In the genomic region with DNA sequence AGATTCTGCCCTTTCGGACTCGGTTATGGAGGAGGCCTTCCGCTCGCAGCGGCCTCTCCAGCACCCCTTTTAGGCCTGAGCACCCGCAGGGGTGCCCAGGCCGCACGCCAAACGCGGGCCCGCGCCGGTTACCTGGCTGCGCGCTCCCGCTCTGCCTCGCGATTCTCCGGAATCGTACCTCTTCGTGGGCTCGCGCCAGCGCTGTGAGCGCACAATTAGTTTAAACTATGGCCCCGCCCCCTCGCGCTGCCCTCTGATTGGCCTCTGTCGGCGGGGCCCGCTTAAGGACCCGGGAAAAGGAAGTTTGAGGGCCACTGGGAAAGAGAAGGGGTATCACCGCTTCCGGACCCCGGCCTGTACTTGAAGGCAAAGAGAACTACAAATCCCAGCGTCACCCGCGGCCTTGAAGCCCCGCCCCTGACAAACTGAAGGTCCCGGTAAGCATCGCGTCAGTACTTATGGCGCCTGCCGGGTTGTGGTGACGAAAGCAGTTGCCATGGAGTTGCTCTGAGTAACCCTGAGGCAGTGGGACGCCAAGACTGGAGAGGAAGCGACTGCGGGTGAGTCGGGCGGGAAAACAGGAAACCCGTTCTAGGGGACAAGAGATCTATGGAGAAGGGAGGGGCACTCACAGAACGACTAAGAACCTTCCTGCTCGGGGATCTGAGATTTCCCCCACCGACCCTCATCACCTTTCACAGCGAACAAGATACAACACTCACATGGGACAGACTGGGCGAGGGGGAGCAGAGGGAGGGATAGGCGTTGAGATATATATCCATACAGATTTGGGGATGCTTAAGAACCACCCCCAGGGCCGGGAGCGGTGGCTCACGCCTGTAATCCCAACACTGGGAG, we compare ENCODE assay signal across 1 cellular context.
TF ChIP-seq lines count a peak whose summit lies in the region.

Gene LRRC51 (plus strand): TSS at position 525 of the 858 bp plus-strand sequence. CDS start 8,234 bp downstream, outside the sequence.
A gene with protein sequence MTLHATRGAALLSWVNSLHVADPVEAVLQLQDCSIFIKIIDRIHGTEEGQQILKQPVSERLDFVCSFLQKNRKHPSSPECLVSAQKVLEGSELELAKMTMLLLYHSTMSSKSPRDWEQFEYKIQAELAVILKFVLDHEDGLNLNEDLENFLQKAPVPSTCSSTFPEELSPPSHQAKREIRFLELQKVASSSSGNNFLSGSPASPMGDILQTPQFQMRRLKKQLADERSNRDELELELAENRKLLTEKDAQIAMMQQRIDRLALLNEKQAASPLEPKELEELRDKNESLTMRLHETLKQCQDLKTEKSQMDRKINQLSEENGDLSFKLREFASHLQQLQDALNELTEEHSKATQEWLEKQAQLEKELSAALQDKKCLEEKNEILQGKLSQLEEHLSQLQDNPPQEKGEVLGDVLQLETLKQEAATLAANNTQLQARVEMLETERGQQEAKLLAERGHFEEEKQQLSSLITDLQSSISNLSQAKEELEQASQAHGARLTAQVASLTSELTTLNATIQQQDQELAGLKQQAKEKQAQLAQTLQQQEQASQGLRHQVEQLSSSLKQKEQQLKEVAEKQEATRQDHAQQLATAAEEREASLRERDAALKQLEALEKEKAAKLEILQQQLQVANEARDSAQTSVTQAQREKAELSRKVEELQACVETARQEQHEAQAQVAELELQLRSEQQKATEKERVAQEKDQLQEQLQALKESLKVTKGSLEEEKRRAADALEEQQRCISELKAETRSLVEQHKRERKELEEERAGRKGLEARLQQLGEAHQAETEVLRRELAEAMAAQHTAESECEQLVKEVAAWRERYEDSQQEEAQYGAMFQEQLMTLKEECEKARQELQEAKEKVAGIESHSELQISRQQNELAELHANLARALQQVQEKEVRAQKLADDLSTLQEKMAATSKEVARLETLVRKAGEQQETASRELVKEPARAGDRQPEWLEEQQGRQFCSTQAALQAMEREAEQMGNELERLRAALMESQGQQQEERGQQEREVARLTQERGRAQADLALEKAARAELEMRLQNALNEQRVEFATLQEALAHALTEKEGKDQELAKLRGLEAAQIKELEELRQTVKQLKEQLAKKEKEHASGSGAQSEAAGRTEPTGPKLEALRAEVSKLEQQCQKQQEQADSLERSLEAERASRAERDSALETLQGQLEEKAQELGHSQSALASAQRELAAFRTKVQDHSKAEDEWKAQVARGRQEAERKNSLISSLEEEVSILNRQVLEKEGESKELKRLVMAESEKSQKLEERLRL (N-terminal part only) (minus strand): TSS at position 217 of the 858 bp plus-strand sequence. CDS start 44,599 bp downstream, outside the sequence.

TF ChIP-seq in HepG2, 621 proteins besides CTCF, POLR2A, EP300 and RAD21 (continued from another document and continues in another):
- TF ChIP-seq, protein P1, sequence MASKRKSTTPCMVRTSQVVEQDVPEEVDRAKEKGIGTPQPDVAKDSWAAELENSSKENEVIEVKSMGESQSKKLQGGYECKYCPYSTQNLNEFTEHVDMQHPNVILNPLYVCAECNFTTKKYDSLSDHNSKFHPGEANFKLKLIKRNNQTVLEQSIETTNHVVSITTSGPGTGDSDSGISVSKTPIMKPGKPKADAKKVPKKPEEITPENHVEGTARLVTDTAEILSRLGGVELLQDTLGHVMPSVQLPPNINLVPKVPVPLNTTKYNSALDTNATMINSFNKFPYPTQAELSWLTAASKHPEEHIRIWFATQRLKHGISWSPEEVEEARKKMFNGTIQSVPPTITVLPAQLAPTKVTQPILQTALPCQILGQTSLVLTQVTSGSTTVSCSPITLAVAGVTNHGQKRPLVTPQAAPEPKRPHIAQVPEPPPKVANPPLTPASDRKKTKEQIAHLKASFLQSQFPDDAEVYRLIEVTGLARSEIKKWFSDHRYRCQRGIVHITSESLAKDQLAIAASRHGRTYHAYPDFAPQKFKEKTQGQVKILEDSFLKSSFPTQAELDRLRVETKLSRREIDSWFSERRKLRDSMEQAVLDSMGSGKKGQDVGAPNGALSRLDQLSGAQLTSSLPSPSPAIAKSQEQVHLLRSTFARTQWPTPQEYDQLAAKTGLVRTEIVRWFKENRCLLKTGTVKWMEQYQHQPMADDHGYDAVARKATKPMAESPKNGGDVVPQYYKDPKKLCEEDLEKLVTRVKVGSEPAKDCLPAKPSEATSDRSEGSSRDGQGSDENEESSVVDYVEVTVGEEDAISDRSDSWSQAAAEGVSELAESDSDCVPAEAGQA (IDR thresholded peaks at IDR 0.05; ENCODE audit: low read depth): peak; percentile 95
- TF ChIP-seq, protein P1 (CRISPR knock-in tag; IDR thresholded peaks at IDR 0.05; ENCODE audit: borderline replicate concordance): no peak
- TF ChIP-seq ELF1 (CRISPR knock-in tag; IDR thresholded peaks at IDR 0.05) (peak; percentile 98), ZKSCAN5 (CRISPR knock-in tag; IDR thresholded peaks at IDR 0.05) (no peak), ZNF652 (CRISPR knock-in tag; IDR thresholded peaks at IDR 0.05; ENCODE audit: borderline replicate concordance, low read depth) (no peak), ZSCAN21 (CRISPR knock-in tag; IDR thresholded peaks at IDR 0.05; ENCODE audit: borderline replicate concordance) (no peak), PCBP2 (optimal IDR thresholded peaks at IDR 0.05; ENCODE audit: low read depth, low read length, poor library complexity, severe bottlenecking) (no peak), ZNF543 (CRISPR knock-in tag; IDR thresholded peaks at IDR 0.05) (no peak), DNMT1 (CRISPR knock-in tag; IDR thresholded peaks at IDR 0.05) (no peak), ZNF577 (CRISPR knock-in tag; IDR thresholded peaks at IDR 0.05; ENCODE audit: borderline replicate concordance, low read depth) (no peak), ZNF44 (CRISPR knock-in tag; IDR thresholded peaks at IDR 0.05) (no peak), KIAA2018 (CRISPR knock-in tag; IDR thresholded peaks at IDR 0.05; ENCODE audit: borderline replicate concordance) (no peak), YY1 (IDR thresholded peaks at IDR 0.05; ENCODE audit: insufficient read depth, insufficient replicate concordance, low read depth, low read length) (peak; percentile 90), ZNF776 (CRISPR knock-in tag; IDR thresholded peaks at IDR 0.05) (no peak), EZH2 (conservative IDR thresholded peaks at IDR 0.05; ENCODE audit: low read depth, low read length) (no peak), NR2F2 (IDR thresholded peaks at IDR 0.05; ENCODE audit: borderline replicate concordance, low read depth) (0 out of 2 replicates have a peak, but pooled peaks have one; percentile 23), SP1 (IDR thresholded peaks at IDR 0.05) (no peak), SP1 (CRISPR knock-in tag; IDR thresholded peaks at IDR 0.05) (peak; percentile 72), CBX5 (CRISPR knock-in tag; IDR thresholded peaks at IDR 0.05; ENCODE audit: borderline replicate concordance) (no peak), CHCHD3 (CRISPR knock-in tag; IDR thresholded peaks at IDR 0.05) (no peak), ELF3 (CRISPR knock-in tag; IDR thresholded peaks at IDR 0.05) (peak; percentile 74), AHR (CRISPR knock-in tag; IDR thresholded peaks at IDR 0.05) (no peak), ETV5 (CRISPR knock-in tag; IDR thresholded peaks at IDR 0.05; ENCODE audit: borderline replicate concordance) (peak; percentile 90), ZNF230 (CRISPR knock-in tag; IDR thresholded peaks at IDR 0.05) (no peak), HNRNPK (IDR thresholded peaks at IDR 0.05; ENCODE audit: low read depth, low read length, poor library complexity, severe bottlenecking) (no peak)
- TF ChIP-seq, protein P2, sequence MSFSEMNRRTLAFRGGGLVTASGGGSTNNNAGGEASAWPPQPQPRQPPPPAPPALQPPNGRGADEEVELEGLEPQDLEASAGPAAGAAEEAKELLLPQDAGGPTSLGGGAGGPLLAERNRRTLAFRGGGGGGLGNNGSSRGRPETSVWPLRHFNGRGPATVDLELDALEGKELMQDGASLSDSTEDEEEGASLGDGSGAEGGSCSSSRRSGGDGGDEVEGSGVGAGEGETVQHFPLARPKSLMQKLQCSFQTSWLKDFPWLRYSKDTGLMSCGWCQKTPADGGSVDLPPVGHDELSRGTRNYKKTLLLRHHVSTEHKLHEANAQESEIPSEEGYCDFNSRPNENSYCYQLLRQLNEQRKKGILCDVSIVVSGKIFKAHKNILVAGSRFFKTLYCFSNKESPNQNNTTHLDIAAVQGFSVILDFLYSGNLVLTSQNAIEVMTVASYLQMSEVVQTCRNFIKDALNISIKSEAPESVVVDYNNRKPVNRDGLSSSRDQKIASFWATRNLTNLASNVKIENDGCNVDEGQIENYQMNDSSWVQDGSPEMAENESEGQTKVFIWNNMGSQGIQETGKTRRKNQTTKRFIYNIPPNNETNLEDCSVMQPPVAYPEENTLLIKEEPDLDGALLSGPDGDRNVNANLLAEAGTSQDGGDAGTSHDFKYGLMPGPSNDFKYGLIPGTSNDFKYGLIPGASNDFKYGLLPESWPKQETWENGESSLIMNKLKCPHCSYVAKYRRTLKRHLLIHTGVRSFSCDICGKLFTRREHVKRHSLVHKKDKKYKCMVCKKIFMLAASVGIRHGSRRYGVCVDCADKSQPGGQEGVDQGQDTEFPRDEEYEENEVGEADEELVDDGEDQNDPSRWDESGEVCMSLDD (CRISPR knock-in tag; IDR thresholded peaks at IDR 0.05; ENCODE audit: borderline replicate concordance): peak; percentile 98
- TF ChIP-seq, protein P3, sequence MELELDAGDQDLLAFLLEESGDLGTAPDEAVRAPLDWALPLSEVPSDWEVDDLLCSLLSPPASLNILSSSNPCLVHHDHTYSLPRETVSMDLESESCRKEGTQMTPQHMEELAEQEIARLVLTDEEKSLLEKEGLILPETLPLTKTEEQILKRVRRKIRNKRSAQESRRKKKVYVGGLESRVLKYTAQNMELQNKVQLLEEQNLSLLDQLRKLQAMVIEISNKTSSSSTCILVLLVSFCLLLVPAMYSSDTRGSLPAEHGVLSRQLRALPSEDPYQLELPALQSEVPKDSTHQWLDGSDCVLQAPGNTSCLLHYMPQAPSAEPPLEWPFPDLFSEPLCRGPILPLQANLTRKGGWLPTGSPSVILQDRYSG (CRISPR knock-in tag; IDR thresholded peaks at IDR 0.05): no peak
